ENCODE assay signal across 11 cellular contexts in genomic region chr1:150283260-150283659, GRCh38. TPM values are rescaled to one million over a fixed set of nuclear protein-coding genes. Genes with fewer than 3 reads are reported as not detected.
DNase-seq lines count a peak whose midpoint lies in the region; ATAC-seq and TF ChIP-seq lines count a peak whose summit lies in the region.
"Had no signal": no experiment of that assay in that cellular context is flagged by ENCODE, and none has a peak within 500 bp of the region (broad histone marks: within the 10 kb centered on the region; RNA-seq: fewer than 3 reads in every experiment).

No MANE protein-coding gene starts in this region.

- peaks cover 5% of the 10 kb centered on the region for H3K27me3 Mint-ChIP-seq in Caco-2 (ENCODE audit: insufficient read depth, unreplicated experiment)

- TF ChIP-seq CTCF in Caco-2 (IDR thresholded peaks at IDR 0.05; ENCODE audit: insufficient read depth in 1 of 2, low read depth in 1 of 2, low read length in 1 of 2, severe bottlenecking in 1 of 2, unreplicated experiment in 1 of 2) = no peak
- TF ChIP-seq CTCF in PC-9 (conservative IDR thresholded peaks at IDR 0.05) = no peak
- TF ChIP-seq CTCF in fibroblast of pulmonary artery (IDR thresholded peaks at IDR 0.05; ENCODE audit: low read length, missing control alignments) = no peak
- no peak for TF ChIP-seq CTCF in psoas muscle (IDR thresholded peaks at IDR 0.05)

- 0 out of 2 replicates have a peak, but pooled peaks cover 3% of the 10 kb centered on the region for H4K20me1 ChIP-seq in PC-9 (ENCODE audit: insufficient read depth)

- H3K27me3 ChIP-seq in Caco-2 (replicated peaks; ENCODE audit: control insufficient read depth, insufficient read depth, low read length) (no peaks in the 10 kb centered on the region), PC-9 (ENCODE audit: insufficient read depth, low read depth) (no peaks in the 10 kb centered on the region), psoas muscle (ENCODE audit: insufficient read depth in 3 of 3, low read length in 2 of 3) (no peaks in the 10 kb centered on the region)

- peak overlapping the region; percentile 67 for H3K27ac Mint-ChIP-seq in Caco-2 (ENCODE audit: unreplicated experiment)
- H3K27ac Mint-ChIP-seq in activated naive CD4-positive, alpha-beta T cell treated with anti-CD3 and anti-CD28 coated beads, Interleukin-2, amount 50 U/mL, for 72 hours = no peak overlapping the region

- peaks cover 6% of the 10 kb centered on the region for H3F3A ChIP-seq in PC-9 (ENCODE audit: insufficient read depth, low read depth)

- H3K36me3 ChIP-seq in Caco-2 (ENCODE audit: control insufficient read depth, insufficient read depth, low read length) = no peaks in the 10 kb centered on the region; the same call in 1 of the 2 replicates
- H3K36me3 ChIP-seq in PC-9 (ENCODE audit: low read depth) = no peaks in the 10 kb centered on the region
- peaks cover 5 to 42% of the 10 kb centered on the region in 2 donors for H3K36me3 ChIP-seq in psoas muscle (ENCODE audit: insufficient read depth in 1 of 2, low read depth in 1 of 2)

- DNase-seq in Caco-2 = no peak
- DNase-seq in PC-9 = no peak
- no peak for DNase-seq in fibroblast of pulmonary artery (ENCODE audit: low read depth)
- DNase-seq in psoas muscle = no peak
- DNase-seq in NCI-H128 (lab: John Stamatoyannopoulos, UW; ENCODE audit: unreplicated experiment) = no peak
- DNase-seq in NCI-H1105 (lab: John Stamatoyannopoulos, UW) = no peak
- no peak for DNase-seq in activated naive CD4-positive, alpha-beta T cell treated with anti-CD3 and anti-CD28 coated beads, Interleukin-2, amount 50 U/mL, for 72 hours (ENCODE audit: low spot score in 2 of 2)
- DNase-seq in NCI-H2081 treated with DMSO at 0.1 percent for 48 hours (lab: John Stamatoyannopoulos, UW) = no peak
- DNase-seq: NCI-H187 treated with DMSO at 0.1 percent for 48 hours had no signal

- H3K4me3 ChIP-seq in Caco-2 (ENCODE audit: low read depth, low read length) = peak overlapping the region; percentile 63
- H3K4me3 ChIP-seq in PC-9 = no peak overlapping the region
- peak overlapping the region; percentile 60 for H3K4me3 ChIP-seq in fibroblast of pulmonary artery (replicated peaks; ENCODE audit: low read depth, low read length)
- peak overlapping the region; percentile 80 for H3K4me3 ChIP-seq in psoas muscle

- POLR2A ChIA-PET in Caco-2 (lab: Charles Lee) (no interaction called here), PC-9 (lab: Charles Lee; ENCODE audit: unreplicated experiment) (no interaction called here)

- BruUV-seq in Caco-2 (replicated peaks; lab: Mats Ljungman, UMichigan) = no TSS peak
- TSS peak; percentile 48 for BruUV-seq in PC-9 (replicated peaks; lab: Mats Ljungman, UMichigan)

- no peak for ATAC-seq in psoas muscle
- no peak for ATAC-seq in activated naive CD4-positive, alpha-beta T cell treated with anti-CD3 and anti-CD28 coated beads, Interleukin-2, amount 50 U/mL, for 72 hours

- H2AFZ ChIP-seq in PC-9 = peak overlapping the region; percentile 87; the same call in 1 of the 2 replicates

- no peaks in the 10 kb centered on the region for H3K9me2 ChIP-seq in PC-9 (ENCODE audit: insufficient read depth)

- peaks cover 16% of the 10 kb centered on the region for H3K4me1 Mint-ChIP-seq in Caco-2 (ENCODE audit: low read depth, unreplicated experiment)

- intact Hi-C loops in Caco-2 (cut with micrococcal nuclease; ENCODE audit: unreplicated experiment) = loop anchor here (2.0 kb wide), 1 partner anchor 14 kb away; the partner anchor contains the start of gene APH1A
- intact Hi-C loops in PC-9 (cut with micrococcal nuclease; ENCODE audit: unreplicated experiment) = loop anchor here (10.0 kb wide), 1 partner anchor 342 kb away; the partner anchor contains the start of gene ENSA
- intact Hi-C loops in psoas muscle (cut with DNase I) = loop anchor here in 1 of 2 donors (5.0 kb wide), 1 partner anchor 46 kb away; the partner anchor contains the start of gene ANP32E

- H3K9me3 ChIP-seq in Caco-2 = no peaks in the 10 kb centered on the region
- no peaks in the 10 kb centered on the region for H3K9me3 ChIP-seq in PC-9 (ENCODE audit: insufficient read depth, low read depth)
- H3K9me3 ChIP-seq in psoas muscle = no peaks in the 10 kb centered on the region

- H3K27ac ChIP-seq in PC-9 (no peak overlapping the region), psoas muscle (peak overlapping the region; percentile 94)

- H3K79me2 ChIP-seq in PC-9 (ENCODE audit: low read depth) = no peaks in the 10 kb centered on the region

- peak overlapping the region; percentile 84 for H3K4me3 Mint-ChIP-seq in Caco-2 (ENCODE audit: unreplicated experiment)

- peak overlapping the region; percentile 78; the same call in 1 of the 2 replicates for H3K4me2 ChIP-seq in PC-9

- CTCF ChIA-PET in Caco-2 (lab: Charles Lee) = interaction anchor here (2.8 kb wide), 1 partner anchor 27 kb away, joined by 29 read pairs; the partner anchor contains the start of gene CA14
- CTCF ChIA-PET in PC-9 (lab: Charles Lee) = no interaction called here

- peaks cover 7% of the 10 kb centered on the region for H3K36me3 Mint-ChIP-seq in Caco-2 (ENCODE audit: insufficient read depth, unreplicated experiment)
- H3K36me3 Mint-ChIP-seq in activated naive CD4-positive, alpha-beta T cell treated with anti-CD3 and anti-CD28 coated beads, Interleukin-2, amount 50 U/mL, for 72 hours = peaks cover 10 to 15% of the 10 kb centered on the region in 2 donors

- WGBS in psoas muscle, 3 donors = 79 to 83% (median 82%) methylated on average over 12 of the region's 12 CpGs

- H3K4me1 ChIP-seq in Caco-2 = peaks cover 4% of the 10 kb centered on the region; the same call in 1 of the 2 replicates
- peaks cover 14% of the 10 kb centered on the region; the same call in 1 of the 2 replicates for H3K4me1 ChIP-seq in PC-9 (replicated peaks; ENCODE audit: insufficient read depth)
- H3K4me1 ChIP-seq in psoas muscle = peaks cover 15% of the 10 kb centered on the region

- H3K9me3 Mint-ChIP-seq in Caco-2 (ENCODE audit: unreplicated experiment) = no peaks in the 10 kb centered on the region
- peaks cover 9 to 12% of the 10 kb centered on the region in 2 donors for H3K9me3 Mint-ChIP-seq in activated naive CD4-positive, alpha-beta T cell treated with anti-CD3 and anti-CD28 coated beads, Interleukin-2, amount 50 U/mL, for 72 hours

RNA-seq across cellular contexts. Expression of gene CIART, which starts 0.9 kb away (rescaled TPM):
- total RNA-seq in Caco-2 (2022) = 2.6 and 3.2 TPM in 2 replicates
- total RNA-seq in PC-9 (2021) = 11.0 and 16.6 TPM in 2 replicates
- 10 to 100 TPM in 3 of 4 donors, 1 to 10 TPM in 1; 6.2 to 23.4 (median 14.5) TPM for total RNA-seq in psoas muscle
- 10 to 100 TPM in 2 of 3 donors, 1 to 10 TPM in 1; 1.6 to 11.7 (median 11.6) TPM for polyA plus RNA-seq in psoas muscle
- 1 to 10 TPM; 4.6 to 9.1 TPM for total RNA-seq in activated naive CD4-positive, alpha-beta T cell treated with anti-CD3 and anti-CD28 coated beads, Interleukin-2, amount 50 U/mL, for 72 hours

RNA-seq across cellular contexts. Expression of gene MRPS21, which starts 10.4 kb away (rescaled TPM):
- total RNA-seq in Caco-2 (2022) = 16.7 and 17.5 TPM in 2 replicates
- total RNA-seq in PC-9 (2021) = 56.2 and 62.6 TPM in 2 replicates
- total RNA-seq in psoas muscle = 10 to 100 TPM; 50.1 to 55.0 (median 53.2) TPM
- 10 to 100 TPM; 53.4 to 87.8 (median 55.6) TPM for polyA plus RNA-seq in psoas muscle
- total RNA-seq in activated naive CD4-positive, alpha-beta T cell treated with anti-CD3 and anti-CD28 coated beads, Interleukin-2, amount 50 U/mL, for 72 hours = 10 to 100 TPM; 70.7 to 94.2 TPM

RNA-seq across cellular contexts. Expression of gene C1orf54, which starts 10.7 kb away (rescaled TPM):
- 0.26 and 0.82 TPM in 2 replicates for total RNA-seq in Caco-2 (2022)
- 1.4 and 1.8 TPM in 2 replicates for total RNA-seq in PC-9 (2021)
- total RNA-seq in psoas muscle = 1 to 10 TPM; 4.7 to 7.6 (median 6.1) TPM
- polyA plus RNA-seq in psoas muscle = 1 to 10 TPM; 6.4 to 7.0 (median 6.8) TPM
- total RNA-seq in activated naive CD4-positive, alpha-beta T cell treated with anti-CD3 and anti-CD28 coated beads, Interleukin-2, amount 50 U/mL, for 72 hours = 1 to 10 TPM in 1 of 2 donors, under 1 TPM in 1; 0.72 to 2.2 TPM

RNA-seq across cellular contexts. Expression of gene APH1A, which starts 14.4 kb away (rescaled TPM):
- 93.8 and 96.7 TPM in 2 replicates for total RNA-seq in Caco-2 (2022)
- total RNA-seq in PC-9 (2021) = 152 and 173 TPM in 2 replicates
- 10 to 100 TPM; 33.1 to 69.3 (median 51.1) TPM for total RNA-seq in psoas muscle
- polyA plus RNA-seq in psoas muscle = 10 to 100 TPM; 48.5 to 91.5 (median 69.7) TPM
- 100 to 1,000 TPM; 103 to 116 TPM for total RNA-seq in activated naive CD4-positive, alpha-beta T cell treated with anti-CD3 and anti-CD28 coated beads, Interleukin-2, amount 50 U/mL, for 72 hours

RNA-seq across cellular contexts. Expression of gene CA14, which starts 25.7 kb away (rescaled TPM):
- total RNA-seq in Caco-2 (2022) (not detected in 2 replicates), PC-9 (2021) (0.95 and 1.7 TPM in 2 replicates), psoas muscle (under 1 TPM in 2 of 4 donors, not detected in 2; 0.30 to 0.48 TPM)
- under 1 TPM; 0.04 to 0.89 (median 0.61) TPM for polyA plus RNA-seq in psoas muscle
- total RNA-seq in activated naive CD4-positive, alpha-beta T cell treated with anti-CD3 and anti-CD28 coated beads, Interleukin-2, amount 50 U/mL, for 72 hours = not detected
- total RNA-seq: renal cortical epithelial cell, subcutaneous adipose tissue had no signal
